Comparison of ENCODE assay signal across 8 cellular contexts in genomic region chr17:75830168-75831031, GRCh38. TPM values are rescaled to one million over a fixed set of nuclear protein-coding genes. Genes with fewer than 3 reads are reported as not detected.
DNase-seq lines count a peak whose midpoint lies in the region; ATAC-seq, FAIRE-seq and TF ChIP-seq lines count a peak whose summit lies in the region.

No MANE protein-coding gene starts in this region.

- no peak overlapping the region for H3K14ac ChIP-seq in H1 (ENCODE audit: insufficient read length)

- H4K8ac ChIP-seq in H1 (ENCODE audit: extremely low read depth, insufficient read depth, low read length) = peak overlapping the region; percentile 66

- no peak overlapping the region for H3K9ac ChIP-seq in H1 (replicated peaks in 1 of 4; ENCODE audit: extremely low read depth in 1 of 4, low read depth in 3 of 4, low read length in 3 of 4)

- H3K27ac ChIP-seq in H1 (ENCODE audit: low read depth, low read length) (no peak overlapping the region), psoas muscle (no peak overlapping the region)

- no peak overlapping the region for H2AFZ ChIP-seq in H1 (ENCODE audit: low read length)

- H3K56ac ChIP-seq in H1 (replicated peaks; ENCODE audit: insufficient read length, low read depth, low read length) = no peak overlapping the region

- peaks cover 32% of the 10 kb centered on the region for H3K4me1 Mint-ChIP-seq in T-helper 1 cell treated with Interleukin-12 subunit alpha and Interleukin-12 subunit beta and Interleukin-4 antibody, amounts not matched to agents 30 μg/mL and 1 μg/mL, for 36 hours (ENCODE audit: low read depth)

- TF ChIP-seq POLR2A in H1 (IDR thresholded peaks at IDR 0.05; ENCODE audit: control extremely low read depth in 1 of 2, low read depth in 2 of 2, low read length in 2 of 2) = no peak

- H3K23me2 ChIP-seq in H1 (ENCODE audit: low read depth, low read length) = peaks cover 2% of the 10 kb centered on the region; the same call in 1 of the 2 replicates

- H3K9me3 ChIP-seq in H1 (ENCODE audit: insufficient read depth in 2 of 2, low read depth in 1 of 2, low read length in 1 of 2) = no peaks in the 10 kb centered on the region
- no peaks in the 10 kb centered on the region for H3K9me3 ChIP-seq in psoas muscle

- ATAC-seq in psoas muscle (no peak), HG02852 (IDR thresholded peaks at IDR 0.05; ENCODE audit: unreplicated experiment) (no peak), GM19463 (IDR thresholded peaks at IDR 0.05; ENCODE audit: unreplicated experiment) (no peak), GM18519 (IDR thresholded peaks at IDR 0.05; ENCODE audit: low FRiP score, unreplicated experiment) (no peak), GM21717 (IDR thresholded peaks at IDR 0.05; ENCODE audit: unreplicated experiment) (no peak)

- peak overlapping the region; percentile 93 for H4K91ac ChIP-seq in H1 (replicated peaks; ENCODE audit: insufficient read length, low read length)

- peaks cover 0 to 4% (median 0%) of the 10 kb centered on the region in 4 experiments; a peak in 2 of 8 replicates for H3K36me3 ChIP-seq in H1 (ENCODE audit: control insufficient read depth in 2 of 4, insufficient read depth in 4 of 4, low read length in 3 of 4)
- H3K36me3 ChIP-seq in psoas muscle (ENCODE audit: insufficient read depth in 1 of 2, low read depth in 1 of 2) = peaks cover 0 to 40% of the 10 kb centered on the region in 2 donors

- 0 out of 2 replicates have a peak overlapping the region, but pooled peaks have one; percentile 33 for H2AK5ac ChIP-seq in H1 (ENCODE audit: low read depth, low read length)

- H2BK12ac ChIP-seq in H1 (ENCODE audit: low read depth, low read length) = peak overlapping the region; percentile 60; the same call in 1 of the 2 replicates

- 0 out of 2 replicates have a peak, but pooled peaks cover 2% of the 10 kb centered on the region for H3K79me1 ChIP-seq in H1 (ENCODE audit: low read depth, low read length)

- H3K4me2 ChIP-seq in H1 (ENCODE audit: insufficient read depth in 1 of 2, low read depth in 2 of 2, low read length in 2 of 2) = peak overlapping the region; percentile 21 to 48

- POLR2A ChIA-PET in H1 (lab: Charles Lee; ENCODE audit: partially characterized antibody) = interaction anchor here (0.9 to 16.0 kb wide), 10 partner anchors 14 to 150 kb away, joined by 3 to 216 read pairs (median 3); partner anchors contain the start of genes MRPL38, UNC13D, UNK and WBP2

- CTCF ChIA-PET in H1 (lab: Charles Lee; ENCODE audit: partially characterized antibody) = interaction anchor here (0.6 to 21.9 kb wide), 42 partner anchors 14 to 416 kb away, joined by 3 to 563 read pairs (median 5); partner anchors contain the start of genes GALK1, SMIM5, TRIM65 and UNC13D

- peak; percentile 71 for TF ChIP-seq CTCF in GM12873 (IDR thresholded peaks at IDR 0.05; ENCODE audit: insufficient read depth, low read depth, low read length, missing control alignments)
- peak; percentile 63 to 85 (median 70) for TF ChIP-seq CTCF in H1 (IDR thresholded peaks at IDR 0.05; ENCODE audit: control extremely low read depth in 1 of 3, insufficient read depth in 1 of 3, low read depth in 1 of 3, low read length in 3 of 3)
- peak; percentile 28 for TF ChIP-seq CTCF in psoas muscle (IDR thresholded peaks at IDR 0.05)

- H2BK120ac ChIP-seq in H1 (replicated peaks; ENCODE audit: low read depth, low read length) = no peak overlapping the region

- DNase-seq in H1 (ENCODE audit: low read depth in 1 of 2, low spot score in 2 of 2) (peak; percentile 70 to 90), psoas muscle (no peak)

- no peak overlapping the region for H3K4me3 Mint-ChIP-seq in T-helper 1 cell treated with Interleukin-12 subunit alpha and Interleukin-12 subunit beta and Interleukin-4 antibody, amounts not matched to agents 30 μg/mL and 1 μg/mL, for 36 hours

- H3K9me3 Mint-ChIP-seq in T-helper 1 cell treated with Interleukin-12 subunit alpha and Interleukin-12 subunit beta and Interleukin-4 antibody, amounts not matched to agents 30 μg/mL and 1 μg/mL, for 36 hours = no peaks in the 10 kb centered on the region

- 60% methylated on average over 25 of the region's 26 CpGs; no CpG with 5 or more reads in 1 of the 2 experiments for WGBS in H1 (ENCODE audit: extremely low coverage in 1 of 2, insufficient coverage in 1 of 2, insufficient read length in 1 of 2, insufficient replicate concordance in 2 of 2, low coverage in 1 of 2, low lambda C conversion rate in 2 of 2, missing lambda C conversion rate in 1 of 2), 2 experiments
- WGBS in psoas muscle, 3 donors = 79 to 84% (median 83%) methylated on average over 23 to 26 of the region's 26 CpGs

- H4K20me1 ChIP-seq in H1 (replicated peaks in 1 of 2; ENCODE audit: control insufficient read depth in 1 of 2, insufficient read depth in 2 of 2, low read length in 2 of 2) = no peaks in the 10 kb centered on the region

- FAIRE-seq in H1 (lab: Jason Lieb, UNC) = no peak

- H3K79me2 ChIP-seq in H1 (ENCODE audit: control insufficient read depth in 1 of 2, insufficient read depth in 2 of 2, low read length in 2 of 2) = no peaks in the 10 kb centered on the region

- peak overlapping the region; percentile 26 for H3K27ac Mint-ChIP-seq in T-helper 1 cell treated with Interleukin-12 subunit alpha and Interleukin-12 subunit beta and Interleukin-4 antibody, amounts not matched to agents 30 μg/mL and 1 μg/mL, for 36 hours

- peak overlapping the region; percentile 92; the same call in 1 of the 2 replicates for H2BK5ac ChIP-seq in H1 (ENCODE audit: low read depth, low read length)

- peak; percentile 22 to 37; a peak in 2 of 4 replicates for TF ChIP-seq RAD21 in H1 (IDR thresholded peaks at IDR 0.05 in 1 of 2, conservative IDR thresholded peaks at IDR 0.05 in 1 of 2; ENCODE audit: low read depth in 2 of 2, low read length in 2 of 2)

- peak overlapping the region; percentile 72; the same call in 1 of the 2 replicates for H2BK20ac ChIP-seq in H1 (ENCODE audit: low read length)

- H3K36me3 Mint-ChIP-seq in T-helper 1 cell treated with Interleukin-12 subunit alpha and Interleukin-12 subunit beta and Interleukin-4 antibody, amounts not matched to agents 30 μg/mL and 1 μg/mL, for 36 hours (ENCODE audit: low read depth) = peaks cover 34% of the 10 kb centered on the region

- H3K4me1 ChIP-seq in H1 (replicated peaks in 1 of 4; ENCODE audit: control insufficient read depth in 3 of 4, insufficient read depth in 4 of 4, low read length in 3 of 4) (peaks cover 0 to 38% (median 27%) of the 10 kb centered on the region in 4 experiments; a peak in 6 of 7 replicates), psoas muscle (peaks cover 9% of the 10 kb centered on the region)

- H3K18ac ChIP-seq in H1 (ENCODE audit: extremely low read depth, low read length) = peak overlapping the region; percentile 93; the same call in 1 of the 2 replicates

- H2BK15ac ChIP-seq in H1 (ENCODE audit: low read length) = peak overlapping the region; percentile 75; the same call in 1 of the 2 replicates

- H3K27me3 ChIP-seq in H1 (replicated peaks in 1 of 4; ENCODE audit: control insufficient read depth in 3 of 4, extremely low read depth in 1 of 4, insufficient read depth in 3 of 4, low read length in 3 of 4) (no peaks in the 10 kb centered on the region), psoas muscle (ENCODE audit: insufficient read depth in 3 of 3, low read length in 2 of 3) (no peaks in the 10 kb centered on the region)

- H4K5ac ChIP-seq in H1 (ENCODE audit: insufficient read length, low read depth, low read length) = peak overlapping the region; percentile 70

- H3K27me3 Mint-ChIP-seq in T-helper 1 cell treated with Interleukin-12 subunit alpha and Interleukin-12 subunit beta and Interleukin-4 antibody, amounts not matched to agents 30 μg/mL and 1 μg/mL, for 36 hours (ENCODE audit: low read depth) = no peaks in the 10 kb centered on the region

- TF ChIP-seq EP300 in H1 (IDR thresholded peaks at IDR 0.05; ENCODE audit: borderline replicate concordance in 1 of 2, low read depth in 2 of 2, low read length in 2 of 2) = no peak

- intact Hi-C loops in psoas muscle (cut with DNase I) = no loop called here

- peak overlapping the region; percentile 39 for H3K4ac ChIP-seq in H1 (replicated peaks; ENCODE audit: insufficient read length, low read depth, low read length)

- H3K4me3 ChIP-seq in H1 (ENCODE audit: extremely low read depth in 1 of 4, insufficient read depth in 2 of 4, low read depth in 3 of 4, low read length in 4 of 4) (peak overlapping the region in 1 of 4 experiments; percentile 11; a peak in 1 of 8 replicates), psoas muscle (no peak overlapping the region)

- H3K23ac ChIP-seq in H1 (ENCODE audit: insufficient read length) = no peak overlapping the region

RNA-seq across cellular contexts. Expression of gene UNC13D, which starts 13.8 kb away (rescaled TPM):
- total RNA-seq in H1 (2021; fragmentation: NEBNext Ultra II Directional; extraction: Animal tissue kit (Norgen Biotek cat#: 25700)) = 7.5 and 8.4 TPM in 2 replicates
- polyA plus RNA-seq in H1 (2011; rRNA removed) (3.6 and 5.2 TPM in 2 replicates), psoas muscle (1 to 10 TPM; 1.7 to 3.7 (median 2.2) TPM)
- 77.7 TPM for polyA plus RNA-seq in H1 (2011; cell fraction: cytosol; rRNA removed)
- polyA plus RNA-seq in H1 (2011; cell fraction: nucleus; rRNA removed) = 15.5 TPM
- polyA plus RNA-seq in H1 (2012, experiment 1 of 2) = 4.1 to 10.3 TPM (median 7.8 TPM) in 4 replicates
- polyA plus RNA-seq in H1 (2012, experiment 2 of 2) = 1.9 TPM
- polyA plus RNA-seq in H1 (2013, experiment 1 of 2) = 3.7 TPM
- 4.2 TPM for polyA plus RNA-seq in H1 (2013, experiment 2 of 2)
- 1.9 and 2.0 TPM in 2 replicates for polyA minus RNA-seq in H1 (2011; rRNA and poly(A)+ RNA removed)
- polyA minus RNA-seq in H1 (2011; cell fraction: cytosol; rRNA and poly(A)+ RNA removed) = 3.7 TPM
- 3.7 TPM for polyA minus RNA-seq in H1 (2011; cell fraction: nucleus; rRNA and poly(A)+ RNA removed)
- total RNA-seq in psoas muscle = 10 to 100 TPM in 1 of 4 donors, 1 to 10 TPM in 3; 5.1 to 12.8 (median 7.2) TPM

RNA-seq across cellular contexts. Expression of gene WBP2, which starts 24.7 kb away (rescaled TPM):
- total RNA-seq in H1 (2021; fragmentation: NEBNext Ultra II Directional; extraction: Animal tissue kit (Norgen Biotek cat#: 25700)) = 61.8 and 71.2 TPM in 2 replicates
- polyA plus RNA-seq in H1 (2011; rRNA removed) (48.2 and 72.0 TPM in 2 replicates), psoas muscle (100 to 1,000 TPM; 115 to 174 (median 149) TPM)
- 19.9 TPM for polyA plus RNA-seq in H1 (2011; cell fraction: cytosol; rRNA removed)
- polyA plus RNA-seq in H1 (2011; cell fraction: nucleus; rRNA removed) = 66.9 TPM
- 66.8 to 74.2 TPM (median 69.2 TPM) in 4 replicates for polyA plus RNA-seq in H1 (2012, experiment 1 of 2)
- polyA plus RNA-seq in H1 (2012, experiment 2 of 2) = 67.1 TPM
- polyA plus RNA-seq in H1 (2013, experiment 1 of 2) = 61.6 TPM
- 60.1 TPM for polyA plus RNA-seq in H1 (2013, experiment 2 of 2)
- 29.7 and 44.3 TPM in 2 replicates for polyA minus RNA-seq in H1 (2011; rRNA and poly(A)+ RNA removed)
- 31.1 TPM for polyA minus RNA-seq in H1 (2011; cell fraction: cytosol; rRNA and poly(A)+ RNA removed)
- 30.8 TPM for polyA minus RNA-seq in H1 (2011; cell fraction: nucleus; rRNA and poly(A)+ RNA removed)
- 100 to 1,000 TPM; 109 to 278 (median 164) TPM for total RNA-seq in psoas muscle

RNA-seq across cellular contexts. Expression of gene UNK, which starts 45.8 kb away (rescaled TPM):
- 33.0 and 33.3 TPM in 2 replicates for total RNA-seq in H1 (2021; fragmentation: NEBNext Ultra II Directional; extraction: Animal tissue kit (Norgen Biotek cat#: 25700))
- polyA plus RNA-seq in H1 (2011; rRNA removed) (24.2 and 28.9 TPM in 2 replicates), psoas muscle (10 to 100 TPM in 1 of 3 donors, 1 to 10 TPM in 2; 6.9 to 13.7 (median 9.5) TPM)
- polyA plus RNA-seq in H1 (2011; cell fraction: cytosol; rRNA removed) = 25.1 TPM
- polyA plus RNA-seq in H1 (2011; cell fraction: nucleus; rRNA removed) = 45.5 TPM
- 22.6 to 27.0 TPM (median 24.8 TPM) in 4 replicates for polyA plus RNA-seq in H1 (2012, experiment 1 of 2)
- 14.6 TPM for polyA plus RNA-seq in H1 (2012, experiment 2 of 2)
- polyA plus RNA-seq in H1 (2013, experiment 1 of 2) = 19.3 TPM
- polyA plus RNA-seq in H1 (2013, experiment 2 of 2) = 19.1 TPM
- polyA minus RNA-seq in H1 (2011; rRNA and poly(A)+ RNA removed) = 52.1 and 62.7 TPM in 2 replicates
- 38.1 TPM for polyA minus RNA-seq in H1 (2011; cell fraction: cytosol; rRNA and poly(A)+ RNA removed)
- 75.4 TPM for polyA minus RNA-seq in H1 (2011; cell fraction: nucleus; rRNA and poly(A)+ RNA removed)
- total RNA-seq in psoas muscle = 10 to 100 TPM in 1 of 4 donors, 1 to 10 TPM in 3; 7.9 to 11.6 (median 8.2) TPM

RNA-seq across cellular contexts. Expression of gene TRIM47, which starts 48.0 kb away (rescaled TPM):
- total RNA-seq in H1 (2021; fragmentation: NEBNext Ultra II Directional; extraction: Animal tissue kit (Norgen Biotek cat#: 25700)) = 5.1 and 6.4 TPM in 2 replicates
- polyA plus RNA-seq in H1 (2011; rRNA removed) (6.3 and 11.6 TPM in 2 replicates), psoas muscle (10 to 100 TPM in 2 of 3 donors, 1 to 10 TPM in 1; 8.4 to 17.1 (median 10.9) TPM)
- 6.2 TPM for polyA plus RNA-seq in H1 (2011; cell fraction: cytosol; rRNA removed)
- 12.1 TPM for polyA plus RNA-seq in H1 (2011; cell fraction: nucleus; rRNA removed)
- 5.0 to 8.3 TPM (median 5.5 TPM) in 4 replicates for polyA plus RNA-seq in H1 (2012, experiment 1 of 2)
- polyA plus RNA-seq in H1 (2012, experiment 2 of 2) = 5.4 TPM
- polyA plus RNA-seq in H1 (2013, experiment 1 of 2) = 5.7 TPM
- polyA plus RNA-seq in H1 (2013, experiment 2 of 2) = 6.1 TPM
- polyA minus RNA-seq in H1 (2011; rRNA and poly(A)+ RNA removed) = 2.6 and 3.7 TPM in 2 replicates
- polyA minus RNA-seq in H1 (2011; cell fraction: cytosol; rRNA and poly(A)+ RNA removed) = 5.0 TPM
- polyA minus RNA-seq in H1 (2011; cell fraction: nucleus; rRNA and poly(A)+ RNA removed) = 6.2 TPM
- total RNA-seq in psoas muscle = 10 to 100 TPM in 3 of 4 donors, 1 to 10 TPM in 1; 8.9 to 16.0 (median 10.9) TPM

Comparison
In these comparisons a context has a peak if more than half of its experiments do, and no peak if none do; other contexts are left out.
1. DNase-seq: peak in H1 (2 of 2); none in psoas muscle (0 of 2).
2. Peak in every context shown above with its lines, with median percentiles within 50 percentile points of each other: CTCF ChIP-seq.